Comparison of ENCODE assay signal across 15 cellular contexts in genomic region chr14:78567343-78567742, GRCh38.
DNase-seq lines count a peak whose midpoint lies in the region; ATAC-seq and TF ChIP-seq lines count a peak whose summit lies in the region.
"Had no signal": no experiment of that assay in that cellular context is flagged by ENCODE, and none has a peak within 500 bp of the region (broad histone marks: within the 10 kb centered on the region; RNA-seq: fewer than 3 reads in every experiment).

No MANE protein-coding gene starts in this region.

- H3K27me3 ChIP-seq in H7 (ENCODE audit: control insufficient read depth, insufficient read depth, low read length) = no peaks in the 10 kb centered on the region
- H3K27me3 ChIP-seq: Peyer's patch had no signal

- no peak for TF ChIP-seq CTCF in fibroblast of mammary gland (conservative IDR thresholded peaks at IDR 0.05; ENCODE audit: control insufficient read depth, insufficient read depth, low read depth, low read length)

- no peaks in the 10 kb centered on the region for H3K36me3 ChIP-seq in H7 (replicated peaks; ENCODE audit: control insufficient read depth, insufficient read depth, low read length)
- H3K36me3 ChIP-seq: Peyer's patch, thoracic aorta had no signal

- no peak for ATAC-seq in HG02763 (IDR thresholded peaks at IDR 0.05; ENCODE audit: unreplicated experiment)
- ATAC-seq in stimulated activated naive CD8-positive, alpha-beta T cell treated with anti-CD3 and anti-CD28 coated beads, Interleukin-15, Interleukin-2, amounts not matched to agents 100 U/mL and 50 U/mL, for 24 hours = no peak

- H3K4me3 ChIP-seq in fibroblast of mammary gland (ENCODE audit: control insufficient read depth, low read depth, low read length) (no peak overlapping the region), H7 (ENCODE audit: insufficient read depth, low read depth, low read length) (no peak overlapping the region)
- H3K4me3 ChIP-seq: A549, Peyer's patch, smooth muscle cell, thoracic aorta had no signal

- DNase-seq in NCI-H1436 (lab: John Stamatoyannopoulos, UW) (peak; percentile 7), NCI-H1436 treated with DMSO at 0.1 percent for 48 hours (lab: John Stamatoyannopoulos, UW) (no peak), NCI-H2029 treated with DMSO at 0.1 percent for 48 hours (lab: John Stamatoyannopoulos, UW) (peak; percentile 39), fibroblast of mammary gland (ENCODE audit: low read depth) (peak; percentile 53), H7 (no peak)
- no peak for DNase-seq in stimulated activated naive CD8-positive, alpha-beta T cell treated with anti-CD3 and anti-CD28 coated beads, Interleukin-15, Interleukin-2, amounts not matched to agents 100 U/mL and 50 U/mL, for 24 hours
- DNase-seq in stimulated activated CD4-positive, alpha-beta T cell treated with anti-CD3 and anti-CD28 coated beads, Interleukin-4, amount 100 ng/mL, for 24 hours = no peak
- DNase-seq: activated naive CD8-positive, alpha-beta T cell treated with anti-CD3 and anti-CD28 coated beads for 36 hours; natural killer cell; Peyer's patch; SK-N-SH had no signal

Comparison
In these comparisons a context has a peak if more than half of its experiments do, and no peak if none do; other contexts are left out.
1. DNase-seq: peak in NCI-H1436 (single experiment), NCI-H2029 treated with DMSO at 0.1 percent for 48 hours (single experiment) and fibroblast of mammary gland (single experiment); none in NCI-H1436 treated with DMSO at 0.1 percent for 48 hours (single experiment), stimulated activated naive CD8-positive, alpha-beta T cell treated with anti-CD3 and anti-CD28 coated beads, Interleukin-15, Interleukin-2, amounts not matched to agents 100 U/mL and 50 U/mL, for 24 hours (single experiment), H7 (single experiment) and stimulated activated CD4-positive, alpha-beta T cell treated with anti-CD3 and anti-CD28 coated beads, Interleukin-4, amount 100 ng/mL, for 24 hours (single experiment).